In the genomic region with DNA sequence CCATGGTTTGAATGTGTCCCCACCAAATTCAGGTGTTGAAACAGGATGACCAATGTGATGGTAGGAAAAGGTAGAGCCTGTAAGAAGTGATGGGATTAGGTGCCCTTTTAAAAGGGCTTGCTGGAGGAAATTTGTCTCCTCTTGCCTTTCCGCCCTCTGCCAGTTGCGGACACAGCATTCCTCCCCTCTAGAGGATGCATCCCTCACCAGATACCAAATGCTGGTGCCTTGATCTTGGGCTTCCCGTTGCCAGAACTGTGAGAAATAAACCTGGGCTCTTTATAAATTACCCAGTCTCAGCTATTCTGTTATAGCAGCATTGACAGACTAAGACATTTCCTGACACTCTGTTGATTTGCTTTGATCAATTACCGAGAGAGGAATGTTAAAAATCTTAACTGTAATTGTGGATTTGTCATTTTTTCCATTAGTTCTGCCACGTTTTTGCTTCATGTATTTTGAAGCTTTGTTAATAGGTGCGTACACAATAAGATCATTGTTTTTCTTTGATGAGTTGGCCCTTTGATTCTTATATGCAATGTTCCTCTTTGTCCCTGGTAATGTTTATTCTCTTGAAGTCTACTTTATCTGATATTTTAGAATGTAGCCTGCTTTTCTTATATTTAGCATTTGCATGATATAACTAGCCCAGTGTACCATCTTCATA, we compare ENCODE assay signal across 16 cellular contexts.
"Had no signal": no experiment of that assay in that cellular context is flagged by ENCODE, and none has a peak within 500 bp of the region (broad histone marks: within the 10 kb centered on the region; RNA-seq: fewer than 3 reads in every experiment).

No MANE protein-coding gene starts in this region.

- H3K4me1 Mint-ChIP-seq: endodermal cell, nephron progenitor cell had no signal

- H3K27me3 ChIP-seq: thyroid gland, uterus had no signal

- H3K27ac Mint-ChIP-seq: endodermal cell, nephron progenitor cell had no signal

- H3K9me3 ChIP-seq: thyroid gland, uterus had no signal

- H3K4me3 Mint-ChIP-seq: endodermal cell, immature natural killer cell, nephron progenitor cell had no signal

- H3K4me3 ChIP-seq: lung, thyroid gland, uterus had no signal

- ATAC-seq: esophagus mucosa; left colon; stimulated activated naive CD8-positive, alpha-beta T cell treated with anti-CD3 and anti-CD28 coated beads, Interleukin-15, Interleukin-2, amounts not matched to agents 100 U/mL and 50 U/mL, for 24 hours had no signal

- H3K36me3 ChIP-seq: thyroid gland, uterus had no signal

- H3K27ac ChIP-seq: thyroid gland, uterus had no signal

- DNase-seq: activated CD4-positive, alpha-beta T cell treated with anti-CD3 and anti-CD28 coated beads for 1 hour; activated CD8-positive, alpha-beta memory T cell treated with anti-CD3 and anti-CD28 coated beads for 24 hours; activated effector memory CD4-positive, alpha-beta T cell treated with anti-CD3 and anti-CD28 coated beads, Interleukin-2, amount 50 U/mL, for 16 hours; central memory CD4-positive, alpha-beta T cell; endodermal cell; glutamatergic neuron; immature natural killer cell; left colon; nephron progenitor cell; stimulated activated CD4-positive, alpha-beta T cell treated with anti-CD3 and anti-CD28 coated beads, Interleukin-2, amount 100 ng/mL, for 48 hours; stimulated activated naive CD8-positive, alpha-beta T cell treated with anti-CD3 and anti-CD28 coated beads, Interleukin-15, Interleukin-2, amounts not matched to agents 100 U/mL and 50 U/mL, for 24 hours; T1000; thyroid gland; uterus had no signal
